ENCODE assay signal across 1 cellular context in the genomic region with DNA sequence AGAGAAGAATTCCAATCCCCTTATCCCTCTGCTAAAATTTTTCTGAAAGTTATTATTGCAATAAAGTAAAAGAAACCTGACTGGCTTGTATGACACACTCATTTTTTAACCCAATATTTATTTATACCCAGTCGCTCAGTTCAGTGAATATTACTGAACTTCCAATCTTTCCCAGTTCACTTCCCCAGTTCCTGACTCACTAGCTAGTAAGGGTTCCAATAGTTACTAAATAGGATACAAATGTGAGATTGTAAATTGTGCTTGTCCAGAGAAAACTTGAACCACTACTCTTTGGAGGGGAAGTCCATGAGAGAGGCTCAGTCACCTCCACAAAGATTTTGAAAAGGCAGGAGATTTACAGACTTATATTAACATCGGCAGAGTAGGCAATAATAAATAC.
TF ChIP-seq lines count a peak whose summit lies in the region.

No MANE protein-coding gene starts in this region.

TF ChIP-seq in GM23338, 12 proteins besides CTCF, POLR2A, EP300 and RAD21 (continued from another document):
- TF ChIP-seq, protein P1, sequence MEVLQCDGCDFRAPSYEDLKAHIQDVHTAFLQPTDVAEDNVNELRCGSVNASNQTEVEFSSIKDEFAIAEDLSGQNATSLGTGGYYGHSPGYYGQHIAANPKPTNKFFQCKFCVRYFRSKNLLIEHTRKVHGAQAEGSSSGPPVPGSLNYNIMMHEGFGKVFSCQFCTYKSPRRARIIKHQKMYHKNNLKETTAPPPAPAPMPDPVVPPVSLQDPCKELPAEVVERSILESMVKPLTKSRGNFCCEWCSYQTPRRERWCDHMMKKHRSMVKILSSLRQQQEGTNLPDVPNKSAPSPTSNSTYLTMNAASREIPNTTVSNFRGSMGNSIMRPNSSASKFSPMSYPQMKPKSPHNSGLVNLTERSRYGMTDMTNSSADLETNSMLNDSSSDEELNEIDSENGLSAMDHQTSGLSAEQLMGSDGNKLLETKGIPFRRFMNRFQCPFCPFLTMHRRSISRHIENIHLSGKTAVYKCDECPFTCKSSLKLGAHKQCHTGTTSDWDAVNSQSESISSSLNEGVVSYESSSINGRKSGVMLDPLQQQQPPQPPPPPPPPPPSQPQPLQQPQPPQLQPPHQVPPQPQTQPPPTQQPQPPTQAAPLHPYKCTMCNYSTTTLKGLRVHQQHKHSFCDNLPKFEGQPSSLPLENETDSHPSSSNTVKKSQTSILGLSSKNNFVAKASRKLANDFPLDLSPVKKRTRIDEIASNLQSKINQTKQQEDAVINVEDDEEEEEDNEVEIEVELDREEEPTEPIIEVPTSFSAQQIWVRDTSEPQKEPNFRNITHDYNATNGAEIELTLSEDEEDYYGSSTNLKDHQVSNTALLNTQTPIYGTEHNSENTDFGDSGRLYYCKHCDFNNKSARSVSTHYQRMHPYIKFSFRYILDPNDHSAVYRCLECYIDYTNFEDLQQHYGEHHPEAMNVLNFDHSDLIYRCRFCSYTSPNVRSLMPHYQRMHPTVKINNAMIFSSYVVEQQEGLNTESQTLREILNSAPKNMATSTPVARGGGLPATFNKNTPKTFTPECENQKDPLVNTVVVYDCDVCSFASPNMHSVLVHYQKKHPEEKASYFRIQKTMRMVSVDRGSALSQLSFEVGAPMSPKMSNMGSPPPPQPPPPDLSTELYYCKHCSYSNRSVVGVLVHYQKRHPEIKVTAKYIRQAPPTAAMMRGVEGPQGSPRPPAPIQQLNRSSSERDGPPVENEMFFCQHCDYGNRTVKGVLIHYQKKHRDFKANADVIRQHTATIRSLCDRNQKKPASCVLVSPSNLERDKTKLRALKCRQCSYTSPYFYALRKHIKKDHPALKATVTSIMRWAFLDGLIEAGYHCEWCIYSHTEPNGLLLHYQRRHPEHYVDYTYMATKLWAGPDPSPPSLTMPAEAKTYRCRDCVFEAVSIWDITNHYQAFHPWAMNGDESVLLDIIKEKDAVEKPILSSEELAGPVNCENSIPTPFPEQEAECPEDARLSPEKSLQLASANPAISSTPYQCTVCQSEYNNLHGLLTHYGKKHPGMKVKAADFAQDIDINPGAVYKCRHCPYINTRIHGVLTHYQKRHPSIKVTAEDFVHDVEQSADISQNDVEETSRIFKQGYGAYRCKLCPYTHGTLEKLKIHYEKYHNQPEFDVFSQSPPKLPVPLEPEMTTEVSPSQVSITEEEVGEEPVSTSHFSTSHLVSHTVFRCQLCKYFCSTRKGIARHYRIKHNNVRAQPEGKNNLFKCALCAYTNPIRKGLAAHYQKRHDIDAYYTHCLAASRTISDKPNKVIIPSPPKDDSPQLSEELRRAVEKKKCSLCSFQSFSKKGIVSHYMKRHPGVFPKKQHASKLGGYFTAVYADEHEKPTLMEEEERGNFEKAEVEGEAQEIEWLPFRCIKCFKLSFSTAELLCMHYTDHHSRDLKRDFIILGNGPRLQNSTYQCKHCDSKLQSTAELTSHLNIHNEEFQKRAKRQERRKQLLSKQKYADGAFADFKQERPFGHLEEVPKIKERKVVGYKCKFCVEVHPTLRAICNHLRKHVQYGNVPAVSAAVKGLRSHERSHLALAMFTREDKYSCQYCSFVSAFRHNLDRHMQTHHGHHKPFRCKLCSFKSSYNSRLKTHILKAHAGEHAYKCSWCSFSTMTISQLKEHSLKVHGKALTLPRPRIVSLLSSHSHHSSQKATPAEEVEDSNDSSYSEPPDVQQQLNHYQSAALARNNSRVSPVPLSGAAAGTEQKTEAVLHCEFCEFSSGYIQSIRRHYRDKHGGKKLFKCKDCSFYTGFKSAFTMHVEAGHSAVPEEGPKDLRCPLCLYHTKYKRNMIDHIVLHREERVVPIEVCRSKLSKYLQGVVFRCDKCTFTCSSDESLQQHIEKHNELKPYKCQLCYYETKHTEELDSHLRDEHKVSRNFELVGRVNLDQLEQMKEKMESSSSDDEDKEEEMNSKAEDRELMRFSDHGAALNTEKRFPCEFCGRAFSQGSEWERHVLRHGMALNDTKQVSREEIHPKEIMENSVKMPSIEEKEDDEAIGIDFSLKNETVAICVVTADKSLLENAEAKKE (CRISPR knock-in tag; IDR thresholded peaks at IDR 0.05): no peak
- TF ChIP-seq ZNF114 (CRISPR knock-in tag; IDR thresholded peaks at IDR 0.05) (no peak), EZH2phosphoT487 (IDR thresholded peaks at IDR 0.05; ENCODE audit: unreplicated experiment) (no peak), NANOG (IDR thresholded peaks at IDR 0.05; ENCODE audit: borderline replicate concordance) (no peak), CREB1 (CRISPR knock-in tag; IDR thresholded peaks at IDR 0.05; ENCODE audit: low read depth) (no peak)
